In the genomic region with DNA sequence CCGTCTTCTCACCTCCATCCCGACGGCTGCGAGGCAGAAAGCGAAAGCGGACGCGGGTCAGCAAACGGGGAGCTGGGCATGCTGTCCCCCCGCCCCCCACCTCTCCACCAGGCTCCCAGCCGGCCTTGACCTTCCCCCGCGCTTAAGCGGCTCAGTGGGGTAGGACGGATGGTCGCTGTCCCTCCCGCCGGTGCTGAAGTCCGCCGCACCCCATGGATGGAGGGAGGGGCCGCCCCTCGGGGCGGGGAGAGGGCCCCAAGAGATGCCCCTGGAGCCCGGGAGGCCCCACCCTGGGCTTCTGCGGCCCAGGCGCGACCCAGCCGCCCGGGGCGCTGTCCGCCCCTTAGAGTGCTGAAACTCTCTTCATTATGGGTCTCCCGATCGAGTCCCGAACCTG, we compare ENCODE assay signal across 8 cellular contexts. TPM values are rescaled to one million over a fixed set of nuclear protein-coding genes. Genes with fewer than 3 reads are reported as not detected.
DNase-seq lines count a peak whose midpoint lies in the region; ATAC-seq and TF ChIP-seq lines count a peak whose summit lies in the region.

Gene KCNB1 (minus strand): TSS at position 48 of the 397 bp plus-strand sequence. CDS start 188 bp downstream, outside the sequence.

- H3K36me3 ChIP-seq in H7 (replicated peaks; ENCODE audit: control insufficient read depth, insufficient read depth, low read length) = no peaks in the 10 kb centered on the region

- ATAC-seq in WTC11 (peak; percentile 81), GM18498 (IDR thresholded peaks at IDR 0.05; ENCODE audit: unreplicated experiment) (no peak)
- peak; percentile 42 for ATAC-seq in central memory CD8-positive, alpha-beta T cell (replicated peaks; ENCODE audit: extremely low read depth, poor library complexity, severe bottlenecking)

- H3K36me3 Mint-ChIP-seq in WTC11 = no peaks in the 10 kb centered on the region
- peaks cover 3% of the 10 kb centered on the region for H3K36me3 Mint-ChIP-seq in central memory CD8-positive, alpha-beta T cell (ENCODE audit: insufficient read depth)

- H3K9me3 Mint-ChIP-seq in WTC11 = 0 out of 2 replicates have a peak, but pooled peaks cover under 1% of the 10 kb centered on the region
- no peaks in the 10 kb centered on the region for H3K9me3 Mint-ChIP-seq in central memory CD8-positive, alpha-beta T cell

- DNase-seq in H7 (peak; percentile 99), WTC11 (ENCODE audit: low spot score) (peak; percentile 95), kidney tubule cell (ENCODE audit: low spot score) (peak; percentile 5), SW 1271 (lab: John Stamatoyannopoulos, UW) (no peak), cerebellum (ENCODE audit: low spot score) (no peak)
- peak; percentile 15 to 25 for DNase-seq in central memory CD8-positive, alpha-beta T cell (ENCODE audit: low spot score in 2 of 2)
- peak; percentile 39 for DNase-seq in stimulated activated CD4-positive, alpha-beta T cell treated with anti-CD3 and anti-CD28 coated beads, Interleukin-4, amount 100 ng/mL, for 1 hour

- no peak for TF ChIP-seq CTCF in WTC11 (IDR thresholded peaks at IDR 0.05)

- peak within 1 kb of the TSS; percentile 67 for H3K4me3 Mint-ChIP-seq in WTC11
- H3K4me3 Mint-ChIP-seq in central memory CD8-positive, alpha-beta T cell = peak within 1 kb of the TSS; percentile 17

- no peaks in the 10 kb centered on the region; the same call in 1 of the 2 replicates for H3K4me1 Mint-ChIP-seq in WTC11
- peaks cover 7% of the 10 kb centered on the region for H3K4me1 Mint-ChIP-seq in central memory CD8-positive, alpha-beta T cell

- peak within 1 kb of the TSS; percentile 56 for H3K4me3 ChIP-seq in H7 (ENCODE audit: insufficient read depth, low read depth, low read length)

- no peak within 1 kb of the TSS for H3K27ac Mint-ChIP-seq in WTC11
- peak within 1 kb of the TSS; percentile 56 for H3K27ac Mint-ChIP-seq in central memory CD8-positive, alpha-beta T cell (ENCODE audit: low read depth)

- peaks cover 44% of the 10 kb centered on the region for H3K27me3 Mint-ChIP-seq in WTC11 (ENCODE audit: low read depth)
- H3K27me3 Mint-ChIP-seq in central memory CD8-positive, alpha-beta T cell = peaks cover 77% of the 10 kb centered on the region

- POLR2A ChIA-PET in WTC11 (lab: Charles Lee) = interaction anchor here (0.7 kb wide), 1 partner anchor 94 kb away, joined by 4 read pairs; no protein-coding TSS in a partner anchor

- CTCF ChIA-PET in WTC11 (lab: Charles Lee) = interaction anchor here (0.6 to 5.4 kb wide), 16 partner anchors 10 to 406 kb away, joined by 3 to 121 read pairs (median 15); no protein-coding TSS in a partner anchor

- H3K27me3 ChIP-seq in H7 (ENCODE audit: control insufficient read depth, insufficient read depth, low read length) = peaks cover 16% of the 10 kb centered on the region

TF ChIP-seq in WTC11, 78 proteins besides CTCF, POLR2A, EP300 and RAD21 (continues in another document):
- TF ChIP-seq ZNF232 (CRISPR knock-in tag; IDR thresholded peaks at IDR 0.05) (peak; percentile 90; the same call in 1 of the 2 replicates), MAX (CRISPR knock-in tag; IDR thresholded peaks at IDR 0.05) (peak; percentile 75; the same call in 1 of the 2 replicates), GTF2I (CRISPR knock-in tag; conservative IDR thresholded peaks at IDR 0.05) (no peak), SP1 (CRISPR knock-in tag; conservative IDR thresholded peaks at IDR 0.05) (peak; percentile 74), ZNF396 (CRISPR knock-in tag; IDR thresholded peaks at IDR 0.05; ENCODE audit: borderline replicate concordance) (peak; percentile 89; the same call in 1 of the 2 replicates), TEAD1 (CRISPR knock-in tag; IDR thresholded peaks at IDR 0.05) (peak; percentile 97), HMGXB4 (CRISPR knock-in tag; IDR thresholded peaks at IDR 0.05) (peak; percentile 56; the same call in 1 of the 2 replicates), FOXP1 (CRISPR knock-in tag; IDR thresholded peaks at IDR 0.05; ENCODE audit: borderline replicate concordance) (peak; percentile 93), ATF1 (CRISPR knock-in tag; IDR thresholded peaks at IDR 0.05) (no peak; the same call in 1 of the 2 replicates), E2F1 (CRISPR knock-in tag; IDR thresholded peaks at IDR 0.05) (peak; percentile 90), ZNF317 (CRISPR knock-in tag; IDR thresholded peaks at IDR 0.05; ENCODE audit: borderline replicate concordance, low read depth) (peak; percentile 62), ZNF671 (CRISPR knock-in tag; IDR thresholded peaks at IDR 0.05) (no peak), USF1 (CRISPR knock-in tag; IDR thresholded peaks at IDR 0.05) (peak; percentile 79), RELA (CRISPR knock-in tag; IDR thresholded peaks at IDR 0.05; ENCODE audit: borderline replicate concordance) (peak; percentile 64; the same call in 1 of the 2 replicates), JUN (CRISPR knock-in tag; IDR thresholded peaks at IDR 0.05) (peak; percentile 68; the same call in 1 of the 2 replicates), ERG (CRISPR knock-in tag; IDR thresholded peaks at IDR 0.05) (0 out of 2 replicates have a peak, but pooled peaks have one; percentile 66), EMX1 (CRISPR knock-in tag; IDR thresholded peaks at IDR 0.05) (no peak), CBFB (CRISPR knock-in tag; IDR thresholded peaks at IDR 0.05; ENCODE audit: low read depth) (0 out of 2 replicates have a peak, but pooled peaks have one; percentile 42), ZNF512 (CRISPR knock-in tag; IDR thresholded peaks at IDR 0.05; ENCODE audit: borderline replicate concordance) (0 out of 2 replicates have a peak, but pooled peaks have one; percentile 17)
- TF ChIP-seq, protein P1, sequence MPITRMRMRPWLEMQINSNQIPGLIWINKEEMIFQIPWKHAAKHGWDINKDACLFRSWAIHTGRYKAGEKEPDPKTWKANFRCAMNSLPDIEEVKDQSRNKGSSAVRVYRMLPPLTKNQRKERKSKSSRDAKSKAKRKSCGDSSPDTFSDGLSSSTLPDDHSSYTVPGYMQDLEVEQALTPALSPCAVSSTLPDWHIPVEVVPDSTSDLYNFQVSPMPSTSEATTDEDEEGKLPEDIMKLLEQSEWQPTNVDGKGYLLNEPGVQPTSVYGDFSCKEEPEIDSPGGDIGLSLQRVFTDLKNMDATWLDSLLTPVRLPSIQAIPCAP (CRISPR knock-in tag; IDR thresholded peaks at IDR 0.05) = 0 out of 2 replicates have a peak, but pooled peaks have one; percentile 54

RNA-seq across cellular contexts. Expression of gene KCNB1, which starts in this region (rescaled TPM):
- 0.41 and 0.48 TPM in 2 replicates for total RNA-seq in H7 (2014; rRNA removed; shearing (Covaris generic))
- 1.1 to 1.5 TPM (median 1.1 TPM) in 3 replicates for total RNA-seq in WTC11 (2021)
- total RNA-seq in cerebellum = 10.0 TPM

Comparison
In these comparisons a context has a peak if more than half of its experiments do, and no peak if none do; other contexts are left out.
1. Peak in DNase-seq and H3K4me3 ChIP-seq in H7; RNA of the gene not detected or under 1 TPM.
2. DNase-seq: peak in WTC11 (single experiment), central memory CD8-positive, alpha-beta T cell (2 of 2), kidney tubule cell (single experiment) and stimulated activated CD4-positive, alpha-beta T cell treated with anti-CD3 and anti-CD28 coated beads, Interleukin-4, amount 100 ng/mL, for 1 hour (single experiment); none in SW 1271 (0 of 2) and cerebellum (single experiment).